In genomic region chr1:21916447-21917240, GRCh38 we compare ENCODE assay signal across 23 cellular contexts. TPM values are rescaled to one million over a fixed set of nuclear protein-coding genes. Genes with fewer than 3 reads are reported as not detected.
A peak's percentile ranks its signal among the peaks of the same experiment; 100 is the strongest.
DNase-seq lines count a peak whose midpoint lies in the region; ATAC-seq and TF ChIP-seq lines count a peak whose summit lies in the region.
"Had no signal": no experiment of that assay in that cellular context is flagged by ENCODE, and none has a peak within 500 bp of the region (broad histone marks: within the 10 kb centered on the region; RNA-seq: fewer than 3 reads in every experiment).

No MANE protein-coding gene starts in this region.

- TF ChIP-seq CTCF in SK-N-SH (IDR thresholded peaks at IDR 0.05) = no peak
- TF ChIP-seq CTCF in WTC11 (IDR thresholded peaks at IDR 0.05) = no peak

- H3K36me3 ChIP-seq in SK-N-SH (replicated peaks in 1 of 2; ENCODE audit: control insufficient read depth in 1 of 2, insufficient read depth in 2 of 2, low read length in 1 of 2) = peaks cover 0 to 11% of the 10 kb centered on the region in 2 experiments
- H3K36me3 ChIP-seq in subcutaneous abdominal adipose tissue (ENCODE audit: control insufficient read depth in 5 of 5, insufficient read depth in 5 of 5, low read length in 5 of 5) = peaks cover 0 to 21% (median 18%) of the 10 kb centered on the region in 5 donors
- H3K36me3 ChIP-seq: breast epithelium, HAP-1 had no signal

- H3K9ac ChIP-seq in SK-N-SH (no peak overlapping the region), subcutaneous abdominal adipose tissue (ENCODE audit: low read length in 5 of 5) (no peak overlapping the region)

- H3K4me3 ChIP-seq in SK-N-SH (ENCODE audit: low read depth in 2 of 2, low read length in 1 of 2) = no peak overlapping the region
- no peak overlapping the region for H3K4me3 ChIP-seq in subcutaneous abdominal adipose tissue (ENCODE audit: low read depth in 1 of 5, low read length in 5 of 5)
- H3K4me3 ChIP-seq: breast epithelium, HAP-1, upper lobe of right lung had no signal

- H3K9me3 Mint-ChIP-seq in WTC11 = no peaks in the 10 kb centered on the region
- H3K9me3 Mint-ChIP-seq: activated CD4-positive, alpha-beta T cell treated with anti-CD3 and anti-CD28 coated beads, Interleukin-2, amount 10 ng/mL, durations not matched to agents 24 days and 14 days; activated naive CD8-positive, alpha-beta T cell treated with anti-CD3 and anti-CD28 coated beads, Interleukin-2, amount 50 U/mL, for 24 hours; nephron; stimulated activated naive CD8-positive, alpha-beta T cell treated with anti-CD3 and anti-CD28 coated beads, Interleukin-15, Interleukin-2, amounts not matched to agents 100 ng/mL and 50 ng/mL, for 24 hours had no signal

- POLR2A ChIA-PET in SK-N-SH (lab: Yijun Ruan, JAX) = no interaction called here
- POLR2A ChIA-PET in WTC11 (lab: Charles Lee) = interaction anchor here (1.4 kb wide), 1 partner anchor 20 kb away, joined by 4 read pairs; no protein-coding TSS in a partner anchor

- H3K4me1 ChIP-seq in SK-N-SH (ENCODE audit: control insufficient read depth in 1 of 2, insufficient read depth in 2 of 2, low read depth in 1 of 2, low read length in 1 of 2) (peaks cover 16 to 17% of the 10 kb centered on the region in 2 experiments; a peak in 2 of 4 replicates), subcutaneous abdominal adipose tissue (ENCODE audit: control insufficient read depth in 5 of 5, insufficient read depth in 5 of 5, low read length in 5 of 5) (peaks cover 38 to 87% (median 75%) of the 10 kb centered on the region in 5 donors)
- H3K4me1 ChIP-seq: HAP-1 had no signal

- TF ChIP-seq EP300 in SK-N-SH (IDR thresholded peaks at IDR 0.05; ENCODE audit: borderline replicate concordance in 1 of 2, low read depth in 1 of 2, low read length in 1 of 2) = peak in 1 of 2 experiments; percentile 87; a peak in 2 of 4 replicates

- H3K4me3 Mint-ChIP-seq in WTC11 = no peak overlapping the region
- H3K4me3 Mint-ChIP-seq: activated CD4-positive, alpha-beta T cell treated with anti-CD3 and anti-CD28 coated beads, Interleukin-2, amount 10 ng/mL, durations not matched to agents 24 days and 14 days; activated naive CD8-positive, alpha-beta T cell treated with anti-CD3 and anti-CD28 coated beads, Interleukin-2, amount 50 U/mL, for 24 hours; nephron; stimulated activated naive CD8-positive, alpha-beta T cell treated with anti-CD3 and anti-CD28 coated beads, Interleukin-15, Interleukin-2, amounts not matched to agents 100 ng/mL and 50 ng/mL, for 24 hours had no signal

- CTCF ChIA-PET in SK-N-SH (lab: Yijun Ruan, JAX) = no interaction called here
- CTCF ChIA-PET in WTC11 (lab: Charles Lee) = no interaction called here

- H2AFZ ChIP-seq in SK-N-SH (ENCODE audit: low read depth) = no peak overlapping the region

- TF ChIP-seq RAD21 in SK-N-SH (IDR thresholded peaks at IDR 0.05; ENCODE audit: low read length) = no peak

- H3K79me2 ChIP-seq in SK-N-SH (ENCODE audit: insufficient read depth) = peaks cover 53% of the 10 kb centered on the region

- H3F3A ChIP-seq in SK-N-SH (replicated peaks; ENCODE audit: insufficient read depth) = peaks cover 26% of the 10 kb centered on the region

- no peak overlapping the region for H3K4me2 ChIP-seq in SK-N-SH

- H4K20me1 ChIP-seq in SK-N-SH (ENCODE audit: insufficient read depth) = peaks cover 7% of the 10 kb centered on the region; the same call in 1 of the 2 replicates

- 91% methylated on average over 20 of the region's 20 CpGs for WGBS in SK-N-SH (ENCODE audit: low lambda C conversion rate)

- no peaks in the 10 kb centered on the region for H3K27me3 Mint-ChIP-seq in WTC11 (ENCODE audit: low read depth)
- H3K27me3 Mint-ChIP-seq: activated CD4-positive, alpha-beta T cell treated with anti-CD3 and anti-CD28 coated beads, Interleukin-2, amount 10 ng/mL, durations not matched to agents 24 days and 14 days; activated naive CD8-positive, alpha-beta T cell treated with anti-CD3 and anti-CD28 coated beads, Interleukin-2, amount 50 U/mL, for 24 hours; stimulated activated naive CD8-positive, alpha-beta T cell treated with anti-CD3 and anti-CD28 coated beads, Interleukin-15, Interleukin-2, amounts not matched to agents 100 ng/mL and 50 ng/mL, for 24 hours had no signal

- no peaks in the 10 kb centered on the region for H3K27me3 ChIP-seq in SK-N-SH (ENCODE audit: insufficient read depth)
- peaks cover 0 to 3% (median 0%) of the 10 kb centered on the region in 5 donors for H3K27me3 ChIP-seq in subcutaneous abdominal adipose tissue (ENCODE audit: control insufficient read depth in 5 of 5, insufficient read depth in 4 of 5, low read length in 5 of 5)
- H3K27me3 ChIP-seq: breast epithelium, upper lobe of right lung had no signal

- DNase-seq in SK-N-SH (peak; percentile 79), WTC11 (ENCODE audit: low spot score) (no peak), lung microvascular endothelial cell (ENCODE audit: low read depth in 2 of 2) (peak; percentile 55 to 58), NCI-H2196 treated with DMSO at 0.1 percent for 48 hours (lab: John Stamatoyannopoulos, UW; ENCODE audit: unreplicated experiment) (no peak), NCI-H1694 treated with DMSO at 0.1 percent for 48 hours (lab: John Stamatoyannopoulos, UW) (no peak), NCI-H1105 treated with DMSO at 0.1 percent for 48 hours (lab: John Stamatoyannopoulos, UW) (no peak)
- DNase-seq: activated CD4-positive, alpha-beta T cell treated with anti-CD3 and anti-CD28 coated beads, Interleukin-2, amount 10 ng/mL, durations not matched to agents 24 days and 14 days; activated CD8-positive, alpha-beta memory T cell treated with anti-CD3 and anti-CD28 coated beads, Interleukin-2, amount 50 U/mL, for 4 hours; activated effector memory CD4-positive, alpha-beta T cell treated with Interleukin-2 at 50 U/mL for 16 hours; activated naive CD8-positive, alpha-beta T cell treated with anti-CD3 and anti-CD28 coated beads, Interleukin-2, amount 50 U/mL, for 24 hours; DND-41; foreskin melanocyte; Kasumi-1; NCI-H1930; stimulated activated CD4-positive, alpha-beta T cell treated with anti-CD3 and anti-CD28 coated beads, Interleukin-4, amount 100 ng/mL, for 24 hours; upper lobe of right lung had no signal

- peaks cover 51% of the 10 kb centered on the region for H3K4me1 Mint-ChIP-seq in WTC11

- H3K27ac ChIP-seq in SK-N-SH (ENCODE audit: low read depth in 2 of 2, low read length in 1 of 2) = no peak overlapping the region
- peak overlapping the region; percentile 98 for H3K27ac ChIP-seq in subcutaneous abdominal adipose tissue (ENCODE audit: low read depth, low read length)
- H3K27ac ChIP-seq: 22Rv1, upper lobe of right lung had no signal

- H3K9me2 ChIP-seq in SK-N-SH = no peaks in the 10 kb centered on the region

- ATAC-seq in SK-N-SH treated with all-trans-retinoic acid at 6 μM for 48 hours (no peak), WTC11 (no peak)
- ATAC-seq: activated naive CD8-positive, alpha-beta T cell treated with anti-CD3 and anti-CD28 coated beads, Interleukin-2, amount 50 U/mL, for 24 hours; upper lobe of right lung had no signal

- H3K9me3 ChIP-seq in SK-N-SH = no peaks in the 10 kb centered on the region
- H3K9me3 ChIP-seq in subcutaneous abdominal adipose tissue (ENCODE audit: control insufficient read depth in 5 of 5, low read length in 5 of 5) = no peaks in the 10 kb centered on the region
- H3K9me3 ChIP-seq: breast epithelium, HAP-1, upper lobe of right lung had no signal

- H3K36me3 Mint-ChIP-seq in WTC11 = 0 out of 2 replicates have a peak, but pooled peaks cover 4% of the 10 kb centered on the region

- peak overlapping the region; percentile 60; the same call in 1 of the 2 replicates for H3K27ac Mint-ChIP-seq in WTC11
- H3K27ac Mint-ChIP-seq: activated CD4-positive, alpha-beta T cell treated with anti-CD3 and anti-CD28 coated beads, Interleukin-2, amount 10 ng/mL, durations not matched to agents 24 days and 14 days; activated naive CD8-positive, alpha-beta T cell treated with anti-CD3 and anti-CD28 coated beads, Interleukin-2, amount 50 U/mL, for 24 hours; stimulated activated naive CD8-positive, alpha-beta T cell treated with anti-CD3 and anti-CD28 coated beads, Interleukin-15, Interleukin-2, amounts not matched to agents 100 ng/mL and 50 ng/mL, for 24 hours had no signal

TF ChIP-seq in SK-N-SH, 30 proteins besides CTCF, POLR2A, EP300 and RAD21 (continues in another document):
- TF ChIP-seq MXI1 (IDR thresholded peaks at IDR 0.05; ENCODE audit: low read depth, low read length) (peak; percentile 65; the same call in 1 of the 2 replicates), RCOR1 (IDR thresholded peaks at IDR 0.05; ENCODE audit: low read length) (peak; percentile 77), SMC3 (IDR thresholded peaks at IDR 0.05; ENCODE audit: low read depth, low read length) (no peak), MAX (IDR thresholded peaks at IDR 0.05; ENCODE audit: low read depth) (no peak), CHD2 (IDR thresholded peaks at IDR 0.05; ENCODE audit: low read length, partially characterized antibody) (peak; percentile 78)

TF ChIP-seq in SK-N-SH treated with all-trans-retinoic acid at 6 μM for 48 hours, 23 proteins besides CTCF, POLR2A, EP300 and RAD21 (continues in another document):
- TF ChIP-seq ZC3H10 (CRISPR knock-in tag; IDR thresholded peaks at IDR 0.05) = no peak
- no peak for TF ChIP-seq OSR1 (CRISPR knock-in tag; IDR thresholded peaks at IDR 0.05)
- no peak for TF ChIP-seq ARNTL (CRISPR knock-in tag; IDR thresholded peaks at IDR 0.05; ENCODE audit: borderline replicate concordance, low read depth)
- TF ChIP-seq BACH2 (CRISPR knock-in tag; IDR thresholded peaks at IDR 0.05; ENCODE audit: borderline replicate concordance) = no peak
- no peak for TF ChIP-seq PPARA (CRISPR knock-in tag; IDR thresholded peaks at IDR 0.05; ENCODE audit: borderline replicate concordance)
- TF ChIP-seq ZFP30 (CRISPR knock-in tag; IDR thresholded peaks at IDR 0.05) = no peak
- no peak for TF ChIP-seq CSDC2 (CRISPR knock-in tag; IDR thresholded peaks at IDR 0.05)
- TF ChIP-seq ESRRG (CRISPR knock-in tag; IDR thresholded peaks at IDR 0.05) = no peak

TF ChIP-seq in WTC11, 78 proteins besides CTCF, POLR2A, EP300 and RAD21 (continues in another document):
- TF ChIP-seq JUN (CRISPR knock-in tag; IDR thresholded peaks at IDR 0.05) = no peak
- TF ChIP-seq RELA (CRISPR knock-in tag; IDR thresholded peaks at IDR 0.05; ENCODE audit: borderline replicate concordance) = no peak
- TF ChIP-seq SMAD3 (CRISPR knock-in tag; IDR thresholded peaks at IDR 0.05; ENCODE audit: borderline replicate concordance) = no peak
- no peak for TF ChIP-seq EMX1 (CRISPR knock-in tag; IDR thresholded peaks at IDR 0.05)
- no peak for TF ChIP-seq NR1H2 (CRISPR knock-in tag; IDR thresholded peaks at IDR 0.05)
- no peak for TF ChIP-seq ZNF121 (CRISPR knock-in tag; IDR thresholded peaks at IDR 0.05)
- no peak for TF ChIP-seq TP53 (CRISPR knock-in tag; IDR thresholded peaks at IDR 0.05)
- no peak for TF ChIP-seq NR3C1 (CRISPR knock-in tag; conservative IDR thresholded peaks at IDR 0.05; ENCODE audit: low read depth)
- TF ChIP-seq NR2C2 (CRISPR knock-in tag; IDR thresholded peaks at IDR 0.05) = no peak
- TF ChIP-seq SMAD4 (CRISPR knock-in tag; IDR thresholded peaks at IDR 0.05) = no peak

RNA-seq across cellular contexts. Expression of gene HSPG2, which starts 20.5 kb away (rescaled TPM):
- polyA plus RNA-seq in SK-N-SH (2012; rRNA removed) = 10.7 and 28.9 TPM in 2 replicates
- 10.2 and 22.9 TPM in 2 replicates for polyA plus RNA-seq in SK-N-SH (2012; cell fraction: cytosol; rRNA removed)
- polyA plus RNA-seq in SK-N-SH (2012; cell fraction: nucleus; rRNA removed) = 112 and 128 TPM in 2 replicates
- total RNA-seq in WTC11 (2021) (120 to 127 TPM (median 120 TPM) in 3 replicates), lung microvascular endothelial cell (250 and 367 TPM in 2 replicates)

Comparison
In these comparisons a context has a peak if more than half of its experiments do, and no peak if none do; other contexts are left out.
1. DNase-seq: peak in SK-N-SH (single experiment) and lung microvascular endothelial cell (2 of 2); none in WTC11 (single experiment), NCI-H2196 treated with DMSO at 0.1 percent for 48 hours (single experiment), NCI-H1694 treated with DMSO at 0.1 percent for 48 hours (single experiment) and NCI-H1105 treated with DMSO at 0.1 percent for 48 hours (single experiment).